ENCODE assay signal across 8 cellular contexts in genomic region chr1:117060441-117061317, GRCh38. TPM values are rescaled to one million over a fixed set of nuclear protein-coding genes. Genes with fewer than 3 reads are reported as not detected.
DNase-seq lines count a peak whose midpoint lies in the region; ATAC-seq and TF ChIP-seq lines count a peak whose summit lies in the region.

No MANE protein-coding gene starts in this region.

- TF ChIP-seq CTCF in WI38 (IDR thresholded peaks at IDR 0.05; ENCODE audit: low read depth, low read length) (no peak), heart left ventricle (IDR thresholded peaks at IDR 0.05) (no peak), psoas muscle (IDR thresholded peaks at IDR 0.05) (no peak)

- H3K27ac ChIP-seq in heart left ventricle: peak overlapping the region in 10 of 12 donors; percentile 1 to 70 (median 57)
- peak overlapping the region; percentile 73 for H3K27ac ChIP-seq in psoas muscle

- ATAC-seq in GM21390 (IDR thresholded peaks at IDR 0.05; ENCODE audit: unreplicated experiment) (peak; percentile 3), heart left ventricle (peak; percentile 3 to 56 (median 48)), psoas muscle (peak; percentile 43 to 66 (median 57))

- whole genome bisulfite sequencing in heart left ventricle, 4 donors: 27 to 33% (median 29%) methylated on average over 34 to 42 of the region's 42 CpGs
- WGBS in psoas muscle, 3 donors: 24 to 25% (median 25%) methylated on average over 42 of the region's 42 CpGs

- no peak for TF ChIP-seq POLR2A in heart left ventricle (IDR thresholded peaks at IDR 0.05)

- no peaks in the 10 kb centered on the region for H3K27me3 ChIP-seq in heart left ventricle
- H3K27me3 ChIP-seq in psoas muscle (ENCODE audit: insufficient read depth in 3 of 3, low read length in 2 of 3): no peaks in the 10 kb centered on the region

- H3K9me3 ChIP-seq in heart left ventricle (no peaks in the 10 kb centered on the region), psoas muscle (no peaks in the 10 kb centered on the region)

- H3K4me3 ChIP-seq in Jurkat, Clone E6-1 (ENCODE audit: low read length): peak overlapping the region; percentile 91
- peak overlapping the region; percentile 80 for H3K4me3 ChIP-seq in WI38 (ENCODE audit: low read depth, low read length)
- peak overlapping the region; percentile 67 to 88 (median 73) for H3K4me3 ChIP-seq in heart left ventricle
- H3K4me3 ChIP-seq in psoas muscle: peak overlapping the region; percentile 86

- DNase-seq in SKM-1 treated with dmso at 0.1 percent for 144 hours (lab: John Stamatoyannopoulos, UW; ENCODE audit: unreplicated experiment) (peak; percentile 49), SKM-1 (lab: John Stamatoyannopoulos, UW; ENCODE audit: unreplicated experiment) (no peak), heart left ventricle (no peak), psoas muscle (no peak)
- DNase-seq in Jurkat, Clone E6-1 (ENCODE audit: low read depth, low spot score): no peak
- DNase-seq in activated T-cell treated with anti-CD3 and anti-CD28 coated beads, Interleukin-2, amount 50 U/mL, for 48 hours: no peak

- intact Hi-C loops in heart left ventricle (cut with DNase I) (loop anchor here in 5 of 10 donors (5.0 to 10.0 kb wide), 3 partner anchors 488 to 694 kb away; partner anchors contain the start of genes CD58 (in 1 of the 5) and TENT5C (in 1 of the 5)), psoas muscle (cut with DNase I) (loop anchor here in 1 of 2 donors (2.0 kb wide), 1 partner anchor 490 kb away; the partner anchor contains the start of gene CD58)

- H3K36me3 ChIP-seq in heart left ventricle: peaks cover 0 to 17% (median 0%) of the 10 kb centered on the region in 9 donors
- H3K36me3 ChIP-seq in psoas muscle (ENCODE audit: insufficient read depth in 1 of 2, low read depth in 1 of 2): peaks cover 0 to 21% of the 10 kb centered on the region in 2 donors

- H3K4me1 ChIP-seq in heart left ventricle (peaks cover 0 to 27% (median 7%) of the 10 kb centered on the region in 12 donors), psoas muscle (peaks cover 4% of the 10 kb centered on the region)

RNA-seq across cellular contexts. Expression of gene TTF2, which starts 0.6 kb away (rescaled TPM):
- polyA plus RNA-seq in Jurkat, Clone E6-1 (2012; ENCODE audit: insufficient read depth, insufficient read length): 113 TPM
- 10 to 100 TPM in 4 of 9 donors, 1 to 10 TPM in 5; 2.8 to 20.7 (median 9.5) TPM for total RNA-seq in heart left ventricle
- 1 to 10 TPM; 1.2 to 3.7 TPM for polyA plus RNA-seq in heart left ventricle
- 10 to 100 TPM; 14.3 to 27.7 (median 17.1) TPM for total RNA-seq in psoas muscle
- polyA plus RNA-seq in psoas muscle: 1 to 10 TPM; 3.5 to 7.3 (median 7.2) TPM

RNA-seq across cellular contexts. Expression of gene CD101, which starts 59.1 kb away (rescaled TPM):
- not detected for polyA plus RNA-seq in Jurkat, Clone E6-1 (2012; ENCODE audit: insufficient read depth, insufficient read length)
- total RNA-seq in heart left ventricle (1 to 10 TPM in 5 of 9 donors, under 1 TPM in 4; 0.54 to 2.5 (median 1.0) TPM), psoas muscle (under 1 TPM in 3 of 4 donors, not detected in 1; 0.18 to 0.77 (median 0.39) TPM)
- polyA plus RNA-seq in heart left ventricle (under 1 TPM; 0.38 to 0.72 TPM), psoas muscle (1 to 10 TPM in 1 of 3 donors, under 1 TPM in 2; 0.03 to 1.0 (median 0.04) TPM)

Comparison
In these comparisons a context has a peak if more than half of its experiments do, and no peak if none do; other contexts are left out.
1. ATAC-seq: peak in every context shown above with its lines; median percentile 57 in psoas muscle; 48 in heart left ventricle; 3 in GM21390.